ENCODE assay signal across 14 cellular contexts in the genomic region with DNA sequence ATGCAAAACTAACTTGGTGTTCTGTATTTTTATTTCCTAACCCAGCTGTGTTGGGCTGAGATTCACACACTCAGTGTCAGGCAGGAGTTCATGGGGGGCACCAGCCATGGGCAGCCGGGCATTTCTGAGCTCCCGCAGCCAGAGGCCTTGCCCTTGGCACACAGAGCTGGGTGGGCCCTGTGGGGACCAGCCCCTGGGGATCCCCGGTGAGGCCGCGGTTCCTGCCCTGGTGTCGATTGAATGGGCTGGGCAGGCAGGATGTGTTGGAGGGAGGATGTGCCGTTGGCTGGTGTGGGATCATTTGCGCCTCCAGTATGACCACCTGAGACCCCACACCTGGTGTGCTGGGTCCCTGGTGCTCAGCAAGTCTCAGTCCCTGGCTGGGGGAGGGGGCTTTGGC.
DNase-seq lines count a peak whose midpoint lies in the region; ATAC-seq and TF ChIP-seq lines count a peak whose summit lies in the region.
"Had no signal": no experiment of that assay in that cellular context is flagged by ENCODE, and none has a peak within 500 bp of the region (broad histone marks: within the 10 kb centered on the region; RNA-seq: fewer than 3 reads in every experiment).

No MANE protein-coding gene starts in this region.

- H3K4me1 ChIP-seq in ascending aorta: peaks cover 5 to 45% of the 10 kb centered on the region in 2 donors
- H3K4me1 ChIP-seq: A549, HAP-1 had no signal

- TF ChIP-seq CTCF in ascending aorta (IDR thresholded peaks at IDR 0.05) (no peak), coronary artery (IDR thresholded peaks at IDR 0.05) (no peak)

- H3K27ac ChIP-seq in ascending aorta (peak overlapping the region; percentile 75 to 79), coronary artery (peak overlapping the region; percentile 73 to 83), temporal lobe (ENCODE audit: low read depth, low read length) (peak overlapping the region; percentile 72)
- H3K27ac ChIP-seq: A549, GM23248 had no signal

- no peaks in the 10 kb centered on the region for H3K36me3 ChIP-seq in ascending aorta
- H3K36me3 ChIP-seq: HAP-1 had no signal

- DNase-seq in ascending aorta (ENCODE audit: low spot score in 2 of 2) (no peak), coronary artery (ENCODE audit: low spot score) (no peak), HCEC 1CT (no peak), A172 (ENCODE audit: low spot score) (no peak)
- DNase-seq: AML-193; Calu3; CD8-positive, alpha-beta T cell; DMS79 treated with DMSO at 0.1 percent for 48 hours; GF-D8; GM23248 had no signal

- H3K4me3 ChIP-seq in ascending aorta: no peak overlapping the region
- no peak overlapping the region for H3K4me3 ChIP-seq in coronary artery
- H3K4me3 ChIP-seq: A549, GM23248, HAP-1 had no signal

- ATAC-seq in GM19395 (IDR thresholded peaks at IDR 0.05; ENCODE audit: unreplicated experiment): no peak
- ATAC-seq: A549; CD8-positive, alpha-beta T cell had no signal

- H3K9me3 ChIP-seq in ascending aorta: no peaks in the 10 kb centered on the region
- H3K9me3 ChIP-seq: A549, HAP-1 had no signal

- intact Hi-C loops in ascending aorta (cut with DNase I): loop anchor here (2.0 kb wide), 1 partner anchor 13 kb away; no protein-coding TSS in a partner anchor

- H3K27me3 ChIP-seq in ascending aorta: no peaks in the 10 kb centered on the region
